ENCODE assay signal across 8 cellular contexts in the genomic region with DNA sequence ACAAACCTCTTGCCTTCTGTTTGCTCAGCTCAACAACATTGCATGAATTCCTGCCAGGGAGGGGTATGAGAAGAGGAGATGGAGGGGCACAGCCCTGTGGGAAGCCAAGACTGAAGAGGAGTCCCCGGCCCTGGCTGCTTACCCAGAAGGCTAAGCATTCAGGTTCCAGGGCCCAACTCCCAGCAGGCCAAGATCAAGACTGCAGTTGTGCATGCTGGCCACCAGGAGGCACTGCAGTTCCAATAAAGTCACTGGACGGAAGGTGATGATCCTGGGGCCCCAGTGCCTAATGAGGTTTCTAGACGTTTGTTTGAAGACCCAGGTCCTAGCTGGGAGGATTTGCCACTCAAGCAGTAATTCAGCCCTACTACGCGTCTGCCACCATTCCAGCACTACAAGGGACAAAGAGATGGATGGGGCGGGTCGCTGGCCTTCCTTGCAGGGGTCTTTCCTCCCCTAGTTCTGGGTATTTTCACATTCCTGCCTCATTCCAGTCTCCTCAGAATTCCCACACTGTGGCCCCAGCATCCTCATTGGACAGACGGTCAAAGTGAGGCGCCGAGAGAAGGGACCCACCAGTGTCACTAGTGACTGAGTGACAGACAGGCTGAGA. TPM values are rescaled to one million over a fixed set of nuclear protein-coding genes. Genes with fewer than 3 reads are reported as not detected.
DNase-seq lines count a peak whose midpoint lies in the region; ATAC-seq and TF ChIP-seq lines count a peak whose summit lies in the region.

No MANE protein-coding gene starts in this region.

- DNase-seq in AG04449 (ENCODE audit: low read depth, low spot score): no peak
- peak; percentile 87 for DNase-seq in GM13977 (ENCODE audit: low spot score)
- DNase-seq in MV-4-11 (lab: John Stamatoyannopoulos, UW): peak; percentile 51
- peak; percentile 25 for DNase-seq in T follicular helper cell (ENCODE audit: low read depth)
- DNase-seq in ascending aorta (ENCODE audit: low spot score in 2 of 2): no peak
- peak; percentile 95 for DNase-seq in iPS-NIHi7 (ENCODE audit: extremely low spot score)
- peak; percentile 69 to 73 for DNase-seq in stimulated activated CD4-positive, alpha-beta T cell treated with anti-CD3 and anti-CD28 coated beads, Interleukin-2, amount 100 ng/mL, for 24 hours

- POLR2A ChIA-PET in AG04449 (lab: Yijun Ruan, JAX): no interaction called here

- H3K4me1 ChIP-seq in ascending aorta: no peaks in the 10 kb centered on the region

- no peak overlapping the region for H3K4me3 ChIP-seq in AG04449 (ENCODE audit: low read depth, low read length)
- no peak overlapping the region for H3K4me3 ChIP-seq in ascending aorta

- H3K27me3 ChIP-seq in ascending aorta: no peaks in the 10 kb centered on the region

- ATAC-seq in GM21423 (IDR thresholded peaks at IDR 0.05; ENCODE audit: unreplicated experiment): no peak

- in situ Hi-C loops in GM13977 (cut with MboI; ENCODE audit: low pct_unique_long_range_greater_than_20kb, low sequenced_read_pairs, unreplicated experiment): loop anchor here (10.0 kb wide), 1 partner anchor 258 kb away; no protein-coding TSS in a partner anchor

- intact Hi-C loops in ascending aorta (cut with DNase I): loop anchor here (1.0 kb wide), 1 partner anchor 252 kb away; no protein-coding TSS in a partner anchor

- TF ChIP-seq CTCF in AG04449 (IDR thresholded peaks at IDR 0.05; ENCODE audit: insufficient read depth, low read length, missing control alignments) (peak; percentile 88), GM13977 (IDR thresholded peaks at IDR 0.05; ENCODE audit: extremely low read depth, insufficient read depth, missing control alignments) (peak; percentile 99), ascending aorta (IDR thresholded peaks at IDR 0.05) (peak; percentile 65 to 88 (median 81))

- no peaks in the 10 kb centered on the region for H3K36me3 ChIP-seq in ascending aorta

- CTCF ChIA-PET in AG04449 (lab: Yijun Ruan, JAX): interaction anchor here (0.7 to 6.3 kb wide), 42 partner anchors 10 to 259 kb away, joined by 3 to 160 read pairs (median 4); partner anchors contain the start of gene ALX4

- H3K27ac ChIP-seq in ascending aorta: no peak overlapping the region

- no peaks in the 10 kb centered on the region for H3K9me3 ChIP-seq in ascending aorta

RNA-seq across cellular contexts. Expression of gene ALX4, which starts 23.6 kb away (rescaled TPM):
- total RNA-seq in ascending aorta: not detected

Comparison
In these comparisons a context has a peak if more than half of its experiments do, and no peak if none do; other contexts are left out.
1. DNase-seq: peak in GM13977 (single experiment), MV-4-11 (single experiment), T follicular helper cell (single experiment), iPS-NIHi7 (single experiment) and stimulated activated CD4-positive, alpha-beta T cell treated with anti-CD3 and anti-CD28 coated beads, Interleukin-2, amount 100 ng/mL, for 24 hours (2 of 2); none in AG04449 (single experiment) and ascending aorta (0 of 2).
2. Peak in every context shown above with its lines, with median percentiles within 50 percentile points of each other: CTCF ChIP-seq.